In genomic region chr10:67861750-67862460, GRCh38 we compare ENCODE assay signal across 1 cellular context.
TF ChIP-seq lines count a peak whose summit lies in the region.

No MANE protein-coding gene starts in this region.

TF ChIP-seq in HepG2, 621 proteins besides CTCF, POLR2A, EP300 and RAD21:
- no peak for TF ChIP-seq ARNT (IDR thresholded peaks at IDR 0.05)
TF ChIP-seq in HepG2: peak in this region for 0.
